Comparison of ENCODE assay signal across 6 cellular contexts in the genomic region with DNA sequence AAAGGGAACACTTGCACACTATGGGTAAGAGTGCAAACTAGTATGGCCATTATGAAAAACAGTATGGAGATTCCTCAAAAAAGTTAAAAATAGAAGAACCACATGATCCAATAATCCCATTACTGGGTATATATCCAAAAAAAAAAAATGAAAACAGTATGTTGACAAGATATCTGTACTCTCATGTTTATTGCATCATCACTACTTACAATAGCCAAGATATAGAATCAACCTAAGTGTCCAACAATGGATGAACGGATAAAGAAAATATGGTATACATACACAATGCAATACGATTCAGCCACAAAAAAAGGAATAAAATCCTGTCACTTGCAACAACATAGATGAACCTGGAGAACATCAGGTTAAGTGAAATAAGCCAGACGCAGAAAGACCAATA.
"Had no signal": no experiment of that assay in that cellular context is flagged by ENCODE, and none has a peak within 500 bp of the region (broad histone marks: within the 10 kb centered on the region; RNA-seq: fewer than 3 reads in every experiment).

No MANE protein-coding gene starts in this region.

- H3K4me2 ChIP-seq: KMS-11 had no signal

- H3K27ac ChIP-seq: HL-60, KMS-11 had no signal

- FAIRE-seq: HTR-8/SVneo had no signal

- H3K9ac ChIP-seq: KMS-11 had no signal

- DNase-seq: Karpas-422, KBM-7, KG1 had no signal
